ENCODE assay signal across 24 cellular contexts in genomic region chr22:45883811-45884170, GRCh38.
DNase-seq lines count a peak whose midpoint lies in the region; ATAC-seq and TF ChIP-seq lines count a peak whose summit lies in the region.
"Had no signal": no experiment of that assay in that cellular context is flagged by ENCODE, and none has a peak within 500 bp of the region (broad histone marks: within the 10 kb centered on the region; RNA-seq: fewer than 3 reads in every experiment).

No MANE protein-coding gene starts in this region.

- H3K79me2 ChIP-seq in OCI-LY7 (ENCODE audit: insufficient read depth, low read depth, low read length) = no peaks in the 10 kb centered on the region

- TF ChIP-seq CTCF in heart right ventricle (IDR thresholded peaks at IDR 0.05) (no peak), endodermal cell (conservative IDR thresholded peaks at IDR 0.05) (no peak), OCI-LY7 (conservative IDR thresholded peaks at IDR 0.05; ENCODE audit: low read length) (no peak)

- H3K4me1 Mint-ChIP-seq in endodermal cell = peaks cover 2% of the 10 kb centered on the region
- H3K4me1 Mint-ChIP-seq: IgD-negative memory B cell had no signal

- no peaks in the 10 kb centered on the region for H3K9me3 Mint-ChIP-seq in endodermal cell
- H3K9me3 Mint-ChIP-seq: CD4-positive, alpha-beta T cell; GM23338; IgD-negative memory B cell had no signal

- no TSS peak for BruUV-seq in OCI-LY7 (replicated peaks; lab: Mats Ljungman, UMichigan)

- H3K9me3 ChIP-seq in heart right ventricle = no peaks in the 10 kb centered on the region
- H3K9me3 ChIP-seq in endodermal cell (ENCODE audit: control insufficient read depth, low read length) = no peaks in the 10 kb centered on the region
- H3K9me3 ChIP-seq in neuronal stem cell (replicated peaks in 1 of 2; ENCODE audit: control insufficient read depth in 2 of 2, insufficient read depth in 1 of 2, low read depth in 1 of 2, low read length in 2 of 2) = peaks cover 0 to 6% of the 10 kb centered on the region in 2 donors
- H3K9me3 ChIP-seq in OCI-LY7 (ENCODE audit: low read length) = no peaks in the 10 kb centered on the region
- H3K9me3 ChIP-seq: BLaER1 had no signal

- no peaks in the 10 kb centered on the region for H3K9me2 ChIP-seq in OCI-LY7 (ENCODE audit: insufficient read depth, low read length)

- 87 to 93% methylated on average over 8 of the region's 8 CpGs for WGBS in heart right ventricle, 2 donors
- 92 to 100% methylated on average over 1 to 7 of the region's 8 CpGs for WGBS in endodermal cell (ENCODE audit: insufficient coverage in 1 of 2, insufficient read length in 1 of 2), 2 experiments
- WGBS in neuronal stem cell (ENCODE audit: extremely low coverage in 2 of 2, insufficient read length in 2 of 2, insufficient replicate concordance in 1 of 2), 2 donors = no CpG with 5 or more reads among the region's 8 CpGs

- no peaks in the 10 kb centered on the region for H3K36me3 Mint-ChIP-seq in endodermal cell (ENCODE audit: low read depth)
- H3K36me3 Mint-ChIP-seq: IgD-negative memory B cell had no signal

- peak overlapping the region; percentile 100 for H2BK15ac ChIP-seq in neuronal stem cell (ENCODE audit: low read length)

- H4K20me1 ChIP-seq in OCI-LY7 (ENCODE audit: insufficient read depth, low read length) = no peaks in the 10 kb centered on the region

- H4K91ac ChIP-seq in neuronal stem cell (ENCODE audit: low read depth, low read length, poor library complexity) = no peak overlapping the region

- DNase-seq in cardiac septum (ENCODE audit: low spot score) (peak; percentile 56), heart right ventricle (no peak), endodermal cell (peak; percentile 37), neuronal stem cell (ENCODE audit: low spot score) (no peak), SW480 (ENCODE audit: low spot score) (no peak), OCI-LY7 (ENCODE audit: low spot score) (no peak)
- DNase-seq: CD4-positive, alpha-beta T cell; HCEC 1CT; MM.1S; NCI-H1417; NCI-H1694; NCI-H2029 treated with DMSO at 0.1 percent for 48 hours; NCI-H446 treated with DMSO at 0.1 percent for 48 hours; NCI-H526; NCI-H82; NK-92 treated with Interleukin-12 subunit alpha and Interleukin-12 subunit beta, amount 100 ng/mL, for 24 hours; SHP77 treated with DMSO at 0.1 percent for 48 hours had no signal

- H3K27me3 Mint-ChIP-seq in endodermal cell (ENCODE audit: insufficient read depth) = no peaks in the 10 kb centered on the region

- H2AFZ ChIP-seq in neuronal stem cell (ENCODE audit: low read length) (no peak overlapping the region), OCI-LY7 (ENCODE audit: low read length) (no peak overlapping the region)
- H2AFZ ChIP-seq: GM23338, PC-9 had no signal

- no peak overlapping the region for H3K23ac ChIP-seq in neuronal stem cell (ENCODE audit: low read depth, low read length, poor library complexity)

- POLR2A ChIA-PET in OCI-LY7 (lab: Charles Lee) = no interaction called here

- no peak overlapping the region for H3K27ac ChIP-seq in heart right ventricle
- H3K27ac ChIP-seq in endodermal cell (ENCODE audit: low read depth, low read length) = no peak overlapping the region
- H3K27ac ChIP-seq in neuronal stem cell (replicated peaks; ENCODE audit: low read length) = no peak overlapping the region
- H3K27ac ChIP-seq in OCI-LY7 (ENCODE audit: low read depth, low read length, poor library complexity, severe bottlenecking) = no peak overlapping the region
- H3K27ac ChIP-seq: BLaER1, KMS-11, PC-9, SK-N-MC had no signal

- H3K4me1 ChIP-seq in heart right ventricle (peaks cover 0 to 39% (median 20%) of the 10 kb centered on the region in 9 donors), endodermal cell (ENCODE audit: control insufficient read depth, insufficient read depth, low read length) (no peaks in the 10 kb centered on the region), neuronal stem cell (ENCODE audit: control insufficient read depth in 2 of 2, insufficient read depth in 1 of 2, low read depth in 1 of 2, low read length in 2 of 2) (peaks cover 46 to 53% of the 10 kb centered on the region in 2 donors), OCI-LY7 (ENCODE audit: insufficient read depth, low read length, poor library complexity, severe bottlenecking) (no peaks in the 10 kb centered on the region)

- CTCF ChIA-PET in OCI-LY7 (lab: Charles Lee; ENCODE audit: unreplicated experiment) = no interaction called here

- H2AK5ac ChIP-seq in neuronal stem cell (ENCODE audit: low read depth, low read length) = peak overlapping the region; percentile 100

- no peak overlapping the region for H3K4me3 ChIP-seq in heart right ventricle
- H3K4me3 ChIP-seq in endodermal cell (ENCODE audit: low read length) = no peak overlapping the region
- H3K4me3 ChIP-seq in neuronal stem cell (ENCODE audit: low read length in 2 of 2) = no peak overlapping the region
- no peak overlapping the region for H3K4me3 ChIP-seq in OCI-LY7 (ENCODE audit: low read depth, low read length, poor library complexity, severe bottlenecking)
- H3K4me3 ChIP-seq: BLaER1, GM23338, PC-9, SK-N-MC had no signal

- H2BK12ac ChIP-seq in neuronal stem cell (ENCODE audit: low read length) = no peak overlapping the region

- H3K36me3 ChIP-seq in heart right ventricle (no peaks in the 10 kb centered on the region), endodermal cell (ENCODE audit: control insufficient read depth, insufficient read depth, low read length) (no peaks in the 10 kb centered on the region), neuronal stem cell (replicated peaks in 1 of 2; ENCODE audit: control insufficient read depth in 2 of 2, insufficient read depth in 2 of 2, low read length in 2 of 2) (peaks cover 0 to 2% of the 10 kb centered on the region in 2 donors), OCI-LY7 (ENCODE audit: insufficient read depth, low read length) (no peaks in the 10 kb centered on the region)
- H3K36me3 ChIP-seq: BLaER1 had no signal

- ATAC-seq in heart right ventricle = no peak
- ATAC-seq in GM21390 (IDR thresholded peaks at IDR 0.05; ENCODE audit: unreplicated experiment) = no peak
- ATAC-seq: GM23338 had no signal

- no peak overlapping the region for H2BK120ac ChIP-seq in neuronal stem cell (ENCODE audit: low read depth, low read length)

- H3K18ac ChIP-seq in neuronal stem cell (ENCODE audit: low read length) = peak overlapping the region; percentile 95

- H3K4me2 ChIP-seq in neuronal stem cell (ENCODE audit: insufficient read depth, low read length, poor library complexity, severe bottlenecking) (no peak overlapping the region), OCI-LY7 (ENCODE audit: low read length) (no peak overlapping the region)
- H3K4me2 ChIP-seq: GM23338, KMS-11, PC-9 had no signal

- intact Hi-C loops in cardiac septum (cut with DNase I) (no loop called here), heart right ventricle (cut with DNase I) (no loop called here), OCI-LY7 (cut with micrococcal nuclease; ENCODE audit: unreplicated experiment) (no loop called here)

- H3K14ac ChIP-seq in neuronal stem cell (ENCODE audit: low read length) = no peak overlapping the region

- no peak overlapping the region for H2BK5ac ChIP-seq in neuronal stem cell (ENCODE audit: low read length)

- peaks cover 5% of the 10 kb centered on the region for H3K79me1 ChIP-seq in neuronal stem cell (ENCODE audit: low read depth, low read length)

- H3K27me3 ChIP-seq in heart right ventricle (peaks cover 0 to 63% (median 50%) of the 10 kb centered on the region in 7 donors), endodermal cell (ENCODE audit: control insufficient read depth, insufficient read depth, low read length, poor library complexity, severe bottlenecking) (peaks cover 19% of the 10 kb centered on the region), neuronal stem cell (ENCODE audit: control insufficient read depth in 3 of 3, insufficient read depth in 3 of 3, low read depth in 1 of 3, low read length in 3 of 3) (peaks cover 0 to 47% (median 3%) of the 10 kb centered on the region in 3 experiments)

- H3K4ac ChIP-seq in neuronal stem cell (ENCODE audit: low read length) = no peak overlapping the region

- no peak overlapping the region for H3K9ac ChIP-seq in endodermal cell (ENCODE audit: extremely low read depth, low read length, poor library complexity, severe bottlenecking)
- no peak overlapping the region for H3K9ac ChIP-seq in neuronal stem cell (ENCODE audit: low read depth, low read length, poor library complexity)
- H3K9ac ChIP-seq: BLaER1, KMS-11 had no signal

- no peak overlapping the region for H4K8ac ChIP-seq in neuronal stem cell (ENCODE audit: low read depth, low read length)

- no peak overlapping the region for H3K27ac Mint-ChIP-seq in endodermal cell
- H3K27ac Mint-ChIP-seq: CD4-positive, alpha-beta T cell; GM23338; IgD-negative memory B cell had no signal

- no peak overlapping the region for H3K4me3 Mint-ChIP-seq in endodermal cell
- H3K4me3 Mint-ChIP-seq: CD4-positive, alpha-beta T cell; GM23338; IgD-negative memory B cell had no signal

Comparison
In these comparisons a context has a peak if more than half of its experiments do, and no peak if none do; other contexts are left out.
1. DNase-seq: peak in cardiac septum (single experiment) and endodermal cell (single experiment); none in heart right ventricle (0 of 2), neuronal stem cell (single experiment), SW480 (single experiment) and OCI-LY7 (single experiment).